Comparison of ENCODE assay signal across 30 cellular contexts in genomic region chr7:74350751-74351150, GRCh38.
"Had no signal": no experiment of that assay in that cellular context is flagged by ENCODE, and none has a peak within 500 bp of the region (broad histone marks: within the 10 kb centered on the region; RNA-seq: fewer than 3 reads in every experiment).

No MANE protein-coding gene starts in this region.

- H3K4me3 Mint-ChIP-seq: mesothelial cell of epicardium; natural killer cell; nephron progenitor cell; stimulated activated memory B cell treated with anti-CD40 and anti-IgM and Interleukin-4, amounts not matched to agents 10 μg/mL and 1 μg/mL and 100 μg/mL, for 72 hours; stimulated activated naive CD8-positive, alpha-beta T cell treated with anti-CD3 and anti-CD28 coated beads, Interleukin-15, amount 100 ng/mL, for 72 hours had no signal

- H3K36me3 Mint-ChIP-seq: natural killer cell had no signal

- H3K27me3 ChIP-seq: left lung, ovary, right atrium auricular region, right lobe of liver, testis, thyroid gland, transverse colon, upper lobe of left lung, vagina had no signal

- H3K27ac Mint-ChIP-seq: mesothelial cell of epicardium; natural killer cell; nephron progenitor cell; progenitor cell of endocrine pancreas; stimulated activated memory B cell treated with anti-CD40 and anti-IgM and Interleukin-4, amounts not matched to agents 10 μg/mL and 1 μg/mL and 100 μg/mL, for 72 hours had no signal

- H3K27ac ChIP-seq: left lung, lower lobe of right lung, ovary, right atrium auricular region, right lobe of liver, testis, thyroid gland, transverse colon, upper lobe of left lung, vagina had no signal

- FAIRE-seq: keratinocyte had no signal

- H3K9me3 Mint-ChIP-seq: natural killer cell; nephron progenitor cell; stimulated activated naive CD8-positive, alpha-beta T cell treated with anti-CD3 and anti-CD28 coated beads, Interleukin-15, amount 100 ng/mL, for 72 hours had no signal

- H3K4me3 ChIP-seq: left lung, lower lobe of right lung, ovary, right atrium auricular region, right lobe of liver, smooth muscle cell, testis, thyroid gland, transverse colon, upper lobe of left lung, vagina had no signal

- DNase-seq: hippocampal formation; kidney glomerular epithelial cell; left cardiac atrium; left lung; lower lobe of right lung; mammary epithelial cell; mesendoderm; naive B cell; natural killer cell; nephron progenitor cell; ovary; right lobe of liver; stimulated activated CD4-positive, alpha-beta T cell treated with anti-CD3 and anti-CD28 coated beads, Interleukin-1b, Interleukin-23, amount 100 ng/mL, for 48 hours; stimulated activated CD4-positive, alpha-beta T cell treated with anti-CD3 and anti-CD28 coated beads, Interleukin-2, amount 100 ng/mL, for 48 hours; stimulated activated CD4-positive, alpha-beta T cell treated with anti-CD3 and anti-CD28 coated beads, Interleukin-4, amount 100 ng/mL, for 4 hours; stimulated activated CD8-positive, alpha-beta memory T cell treated with anti-CD3 and anti-CD28 coated beads, Interleukin-4, amount 100 ng/mL, for 48 hours; stimulated activated naive CD4-positive, alpha-beta T cell treated with Interleukin-2 at 50 U/mL for 16 hours; stimulated activated naive CD8-positive, alpha-beta T cell treated with anti-CD3 and anti-CD28 coated beads, Interleukin-15, amount 100 ng/mL, for 72 hours; substantia nigra; testis; thyroid gland; transverse colon; upper lobe of left lung had no signal

- H3K36me3 ChIP-seq: ovary, right lobe of liver, thyroid gland had no signal

- H3K4me1 Mint-ChIP-seq: mesothelial cell of epicardium, naive B cell, natural killer cell, nephron progenitor cell had no signal

- H3K4me2 ChIP-seq: smooth muscle cell had no signal

- ATAC-seq: left cardiac atrium; left lung; lower lobe of right lung; natural killer cell; right lobe of liver; stimulated activated memory B cell treated with anti-CD40 and anti-IgM and Interleukin-4, amounts not matched to agents 10 μg/mL and 1 μg/mL and 100 μg/mL, for 72 hours; stimulated activated naive CD8-positive, alpha-beta T cell treated with anti-CD3 and anti-CD28 coated beads, Interleukin-15, amount 100 ng/mL, for 72 hours had no signal

- H3K4me1 ChIP-seq: lower lobe of right lung, right atrium auricular region, right lobe of liver, testis, thyroid gland, transverse colon, upper lobe of left lung, vagina had no signal

- H3K9me3 ChIP-seq: left lung, lower lobe of right lung, ovary, right lobe of liver, testis, thyroid gland, transverse colon, upper lobe of left lung, vagina had no signal

- H3K27me3 Mint-ChIP-seq: naive B cell; progenitor cell of endocrine pancreas; stimulated activated memory B cell treated with anti-CD40 and anti-IgM and Interleukin-4, amounts not matched to agents 10 μg/mL and 1 μg/mL and 100 μg/mL, for 72 hours; stimulated activated naive CD8-positive, alpha-beta T cell treated with anti-CD3 and anti-CD28 coated beads, Interleukin-15, amount 100 ng/mL, for 72 hours had no signal
